2 cellular contexts compared by ENCODE assay signal in genomic region chr11:117045196-117045595, GRCh38.
A peak's percentile ranks its signal among the peaks of the same experiment; 100 is the strongest.
TF ChIP-seq lines count a peak whose summit lies in the region.

No MANE protein-coding gene starts in this region.

TF ChIP-seq in liver, 16 proteins besides CTCF, POLR2A, EP300 and RAD21 (continued from another document):
- TF ChIP-seq ZBTB33 (IDR thresholded peaks at IDR 0.05) (no peak), MAX (IDR thresholded peaks at IDR 0.05) (no peak), HNF4G (IDR thresholded peaks at IDR 0.05) (no peak), NR2F2 (IDR thresholded peaks at IDR 0.05) (peak; percentile 11), SP1 (IDR thresholded peaks at IDR 0.05) (no peak), YY1 (IDR thresholded peaks at IDR 0.05) (peak; percentile 40), RXRA (IDR thresholded peaks at IDR 0.05) (peak; percentile 35 to 40)
- TF ChIP-seq, protein P1, sequence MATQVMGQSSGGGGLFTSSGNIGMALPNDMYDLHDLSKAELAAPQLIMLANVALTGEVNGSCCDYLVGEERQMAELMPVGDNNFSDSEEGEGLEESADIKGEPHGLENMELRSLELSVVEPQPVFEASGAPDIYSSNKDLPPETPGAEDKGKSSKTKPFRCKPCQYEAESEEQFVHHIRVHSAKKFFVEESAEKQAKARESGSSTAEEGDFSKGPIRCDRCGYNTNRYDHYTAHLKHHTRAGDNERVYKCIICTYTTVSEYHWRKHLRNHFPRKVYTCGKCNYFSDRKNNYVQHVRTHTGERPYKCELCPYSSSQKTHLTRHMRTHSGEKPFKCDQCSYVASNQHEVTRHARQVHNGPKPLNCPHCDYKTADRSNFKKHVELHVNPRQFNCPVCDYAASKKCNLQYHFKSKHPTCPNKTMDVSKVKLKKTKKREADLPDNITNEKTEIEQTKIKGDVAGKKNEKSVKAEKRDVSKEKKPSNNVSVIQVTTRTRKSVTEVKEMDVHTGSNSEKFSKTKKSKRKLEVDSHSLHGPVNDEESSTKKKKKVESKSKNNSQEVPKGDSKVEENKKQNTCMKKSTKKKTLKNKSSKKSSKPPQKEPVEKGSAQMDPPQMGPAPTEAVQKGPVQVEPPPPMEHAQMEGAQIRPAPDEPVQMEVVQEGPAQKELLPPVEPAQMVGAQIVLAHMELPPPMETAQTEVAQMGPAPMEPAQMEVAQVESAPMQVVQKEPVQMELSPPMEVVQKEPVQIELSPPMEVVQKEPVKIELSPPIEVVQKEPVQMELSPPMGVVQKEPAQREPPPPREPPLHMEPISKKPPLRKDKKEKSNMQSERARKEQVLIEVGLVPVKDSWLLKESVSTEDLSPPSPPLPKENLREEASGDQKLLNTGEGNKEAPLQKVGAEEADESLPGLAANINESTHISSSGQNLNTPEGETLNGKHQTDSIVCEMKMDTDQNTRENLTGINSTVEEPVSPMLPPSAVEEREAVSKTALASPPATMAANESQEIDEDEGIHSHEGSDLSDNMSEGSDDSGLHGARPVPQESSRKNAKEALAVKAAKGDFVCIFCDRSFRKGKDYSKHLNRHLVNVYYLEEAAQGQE (IDR thresholded peaks at IDR 0.05), result no peak
- TF ChIP-seq, protein P2, sequence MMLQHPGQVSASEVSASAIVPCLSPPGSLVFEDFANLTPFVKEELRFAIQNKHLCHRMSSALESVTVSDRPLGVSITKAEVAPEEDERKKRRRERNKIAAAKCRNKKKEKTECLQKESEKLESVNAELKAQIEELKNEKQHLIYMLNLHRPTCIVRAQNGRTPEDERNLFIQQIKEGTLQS (IDR thresholded peaks at IDR 0.05), result no peak
TF ChIP-seq in liver: peak in this region for 3.

TF ChIP-seq in HepG2, 621 proteins besides CTCF, POLR2A, EP300 and RAD21 (continued from another document):
- TF ChIP-seq ZNF609 (CRISPR knock-in tag; IDR thresholded peaks at IDR 0.05; ENCODE audit: borderline replicate concordance), result no peak
- TF ChIP-seq ZNF382 (CRISPR knock-in tag; IDR thresholded peaks at IDR 0.05; ENCODE audit: borderline replicate concordance), result no peak
- TF ChIP-seq ZNF816 (CRISPR knock-in tag; IDR thresholded peaks at IDR 0.05; ENCODE audit: borderline replicate concordance), result no peak
- TF ChIP-seq AGO1 (IDR thresholded peaks at IDR 0.05; ENCODE audit: low read depth, low read length, poor library complexity, severe bottlenecking), result no peak
- TF ChIP-seq TCF12 (IDR thresholded peaks at IDR 0.05), result no peak
- no peak for TF ChIP-seq TCF12 (CRISPR knock-in tag; IDR thresholded peaks at IDR 0.05)
- TF ChIP-seq PHB2 (IDR thresholded peaks at IDR 0.05; ENCODE audit: partially characterized antibody), result no peak
- TF ChIP-seq, protein P3, sequence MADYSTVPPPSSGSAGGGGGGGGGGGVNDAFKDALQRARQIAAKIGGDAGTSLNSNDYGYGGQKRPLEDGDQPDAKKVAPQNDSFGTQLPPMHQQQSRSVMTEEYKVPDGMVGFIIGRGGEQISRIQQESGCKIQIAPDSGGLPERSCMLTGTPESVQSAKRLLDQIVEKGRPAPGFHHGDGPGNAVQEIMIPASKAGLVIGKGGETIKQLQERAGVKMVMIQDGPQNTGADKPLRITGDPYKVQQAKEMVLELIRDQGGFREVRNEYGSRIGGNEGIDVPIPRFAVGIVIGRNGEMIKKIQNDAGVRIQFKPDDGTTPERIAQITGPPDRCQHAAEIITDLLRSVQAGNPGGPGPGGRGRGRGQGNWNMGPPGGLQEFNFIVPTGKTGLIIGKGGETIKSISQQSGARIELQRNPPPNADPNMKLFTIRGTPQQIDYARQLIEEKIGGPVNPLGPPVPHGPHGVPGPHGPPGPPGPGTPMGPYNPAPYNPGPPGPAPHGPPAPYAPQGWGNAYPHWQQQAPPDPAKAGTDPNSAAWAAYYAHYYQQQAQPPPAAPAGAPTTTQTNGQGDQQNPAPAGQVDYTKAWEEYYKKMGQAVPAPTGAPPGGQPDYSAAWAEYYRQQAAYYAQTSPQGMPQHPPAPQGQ (CRISPR knock-in tag; IDR thresholded peaks at IDR 0.05; ENCODE audit: borderline replicate concordance), result no peak
- no peak for TF ChIP-seq ZKSCAN1 (IDR thresholded peaks at IDR 0.05; ENCODE audit: low read length)
- no peak for TF ChIP-seq NBN (conservative IDR thresholded peaks at IDR 0.05)
- no peak for TF ChIP-seq U2AF1 (optimal IDR thresholded peaks at IDR 0.05; ENCODE audit: low read depth, low read length)
